8 cellular contexts compared by ENCODE assay signal in the genomic region with DNA sequence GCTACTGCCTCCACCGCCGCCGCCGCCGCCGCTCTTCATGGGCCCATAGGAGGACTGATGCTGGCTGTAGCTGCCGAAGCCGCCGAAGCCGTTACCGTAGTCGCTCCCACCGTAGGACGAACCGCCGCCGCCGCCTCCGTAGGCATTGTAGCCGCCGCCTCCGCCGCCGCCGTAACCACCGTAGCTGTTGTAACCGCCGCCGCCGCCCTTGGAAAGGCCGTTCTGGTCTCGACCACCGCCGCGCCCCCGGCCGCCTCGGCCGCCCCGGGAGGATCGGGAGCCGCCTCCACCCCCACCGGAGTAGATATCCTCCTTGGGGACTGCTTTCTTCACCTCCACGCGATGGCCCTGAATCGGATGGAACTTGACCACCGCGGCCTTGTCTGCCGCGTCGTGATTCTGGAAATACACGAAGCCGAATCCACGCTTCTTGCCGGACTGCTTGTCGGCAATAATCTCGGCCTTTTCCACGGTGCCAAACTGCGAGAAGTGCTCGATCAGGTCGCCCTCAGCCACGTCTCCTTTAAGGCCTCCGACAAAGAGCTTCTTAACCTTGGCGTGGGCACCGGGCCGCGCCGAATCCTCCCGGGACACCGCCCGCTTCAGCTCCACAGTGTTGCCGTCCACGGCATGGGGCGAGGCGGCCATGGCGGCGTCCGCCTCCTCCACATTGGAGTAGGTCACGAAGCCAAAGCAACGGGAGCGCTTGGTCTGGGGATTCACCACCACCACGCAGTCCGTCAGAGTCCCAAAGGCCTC. TPM values are rescaled to one million over a fixed set of nuclear protein-coding genes. Genes with fewer than 3 reads are reported as not detected.
DNase-seq lines count a peak whose midpoint lies in the region; ATAC-seq and TF ChIP-seq lines count a peak whose summit lies in the region.

No MANE protein-coding gene starts in this region.

- WGBS in body of pancreas, 2 donors, result 0 to 1% methylated on average over 25 to 80 of the region's 83 CpGs

- peak overlapping the region; percentile 99 for H3K9ac ChIP-seq in iPS-20b (ENCODE audit: low read depth, low read length)

- H3K9me3 ChIP-seq in body of pancreas (no peaks in the 10 kb centered on the region), iPS-20b (ENCODE audit: insufficient read depth, low read depth, low read length) (no peaks in the 10 kb centered on the region)

- H3K27me3 ChIP-seq in body of pancreas (no peaks in the 10 kb centered on the region), iPS-20b (ENCODE audit: insufficient read depth, low read length) (no peaks in the 10 kb centered on the region)

- H3K36me3 ChIP-seq in body of pancreas (replicated peaks in 1 of 2; ENCODE audit: insufficient read depth in 1 of 2, low read depth in 2 of 2), result no peaks in the 10 kb centered on the region
- H3K36me3 ChIP-seq in iPS-20b (ENCODE audit: insufficient read depth, low read depth, low read length), result peaks cover 33% of the 10 kb centered on the region

- intact Hi-C loops in body of pancreas (cut with DNase I), result no loop called here

- TF ChIP-seq POLR2A in body of pancreas (IDR thresholded peaks at IDR 0.05), result no peak

- H3K4me1 ChIP-seq in body of pancreas (peaks cover 45% of the 10 kb centered on the region), iPS-20b (ENCODE audit: insufficient read depth, low read length) (peaks cover 8% of the 10 kb centered on the region)

- ATAC-seq in HG02840 (IDR thresholded peaks at IDR 0.05; ENCODE audit: low FRiP score, unreplicated experiment), result peak; percentile 7
- ATAC-seq in body of pancreas, result peak; percentile 5

- TF ChIP-seq CTCF in GM12865 (IDR thresholded peaks at IDR 0.05; ENCODE audit: insufficient read depth, low read depth, low read length, missing control alignments), result no peak
- TF ChIP-seq CTCF in body of pancreas (IDR thresholded peaks at IDR 0.05), result no peak

- H3K4me3 ChIP-seq in GM12865 (ENCODE audit: low read depth, low read length), result peak overlapping the region; percentile 77
- H3K4me3 ChIP-seq in body of pancreas, result peak overlapping the region; percentile 61 to 89
- H3K4me3 ChIP-seq in iPS-20b (ENCODE audit: low read length), result peak overlapping the region; percentile 77

- H3K27ac ChIP-seq in body of pancreas (peak overlapping the region; percentile 97 to 100 (median 100)), iPS-20b (ENCODE audit: low read length) (peak overlapping the region; percentile 98)

- DNase-seq in GM12865 (ENCODE audit: low read depth), result peak; percentile 45
- DNase-seq in T-helper 2 cell, result peak in 4 of 5 experiments; percentile 21 to 58 (median 44)
- DNase-seq in body of pancreas, result peak; percentile 41 to 53 (median 52)
- peak; percentile 10 to 28 for DNase-seq in stimulated activated CD4-positive, alpha-beta T cell treated with anti-CD3 and anti-CD28 coated beads, Interleukin-12 subunit alpha, Interleukin-12 subunit beta, amount 100 ng/mL, for 24 hours (ENCODE audit: low read depth in 2 of 2)
- no peak for DNase-seq in islet precursor cell
- no peak for DNase-seq in SIG-M5 (lab: John Stamatoyannopoulos, UW)

RNA-seq across cellular contexts. Expression of gene HNRNPA0, which starts 0.8 kb away (rescaled TPM):
- 1 to 10 TPM; 7.3 TPM for total RNA-seq in body of pancreas

RNA-seq across cellular contexts. Expression of gene KLHL3, which starts 17.5 kb away (rescaled TPM):
- 1 to 10 TPM; 3.3 to 5.7 TPM for total RNA-seq in body of pancreas

Comparison
In these comparisons a context has a peak if more than half of its experiments do, and no peak if none do; other contexts are left out.
1. DNase-seq: peak in GM12865 (single experiment), T-helper 2 cell (4 of 5), body of pancreas (4 of 4) and stimulated activated CD4-positive, alpha-beta T cell treated with anti-CD3 and anti-CD28 coated beads, Interleukin-12 subunit alpha, Interleukin-12 subunit beta, amount 100 ng/mL, for 24 hours (2 of 2); none in islet precursor cell (single experiment) and SIG-M5 (single experiment).
2. Peak in every context shown above with its lines, with median percentiles within 50 percentile points of each other: H3K4me3 ChIP-seq.